ENCODE assay signal across 8 cellular contexts in the genomic region with DNA sequence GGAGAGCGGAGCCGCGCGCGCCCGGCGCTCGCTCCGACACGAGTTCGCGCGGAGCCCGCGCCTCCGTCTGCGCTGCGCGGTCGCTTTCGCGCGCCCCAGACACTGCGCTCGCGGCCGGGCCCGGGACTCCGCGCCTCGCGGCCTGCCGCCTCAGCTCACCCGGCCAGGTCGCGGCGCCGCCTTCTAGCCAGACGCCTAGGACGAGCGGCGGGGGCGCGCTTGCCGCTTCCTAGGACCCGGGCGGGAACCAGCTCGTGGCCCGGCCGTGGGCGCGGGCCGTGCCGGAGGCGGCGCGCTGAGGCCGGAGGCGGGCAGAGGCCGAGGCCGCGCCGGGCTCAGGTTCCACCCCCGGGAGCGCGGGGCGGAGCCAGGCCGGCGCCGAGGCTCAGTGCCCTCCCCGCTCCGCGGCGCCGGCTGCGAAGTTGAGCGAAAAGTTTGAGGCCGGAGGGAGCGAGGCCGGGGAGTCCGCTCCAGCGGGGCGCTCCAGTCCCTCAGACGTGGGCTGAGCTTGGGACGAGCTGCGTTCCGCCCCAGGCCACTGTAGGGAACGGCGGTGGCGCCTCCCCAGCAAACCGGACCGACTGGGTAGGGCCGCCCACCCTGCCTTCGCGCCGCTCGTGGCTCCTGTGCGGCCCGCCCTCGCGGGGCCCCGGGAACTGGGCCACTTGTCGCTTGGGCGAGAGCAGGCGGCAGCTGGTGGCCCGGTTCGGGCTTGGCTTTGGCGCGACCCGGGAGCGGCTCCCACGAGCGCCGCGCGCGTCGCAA. TPM values are rescaled to one million over a fixed set of nuclear protein-coding genes. Genes with fewer than 3 reads are reported as not detected.
DNase-seq lines count a peak whose midpoint lies in the region; ATAC-seq and TF ChIP-seq lines count a peak whose summit lies in the region.

SPHK1 (plus strand) TSS at position 388 of the 765 bp plus-strand sequence. CDS start 1,036 bp downstream, outside the sequence.

- H3K79me2 ChIP-seq in SK-N-SH (ENCODE audit: insufficient read depth), result peaks cover 28% of the 10 kb centered on the region; the same call in 1 of the 2 replicates

- H3K4me3 ChIP-seq in HL-60 (replicated peaks; ENCODE audit: insufficient read depth, low read length) (peak within 1 kb of the TSS; percentile 58), SK-N-SH (ENCODE audit: low read depth in 2 of 2, low read length in 1 of 2) (peak within 1 kb of the TSS; percentile 53 to 78), adrenal gland (peak within 1 kb of the TSS in 2 of 4 donors; percentile 26 to 69)

- peak within 1 kb of the TSS; percentile 87 for H2AFZ ChIP-seq in SK-N-SH (ENCODE audit: low read depth)

- peaks cover 15% of the 10 kb centered on the region; the same call in 1 of the 2 replicates for H4K20me1 ChIP-seq in SK-N-SH (ENCODE audit: insufficient read depth)

- H3K27me3 ChIP-seq in HL-60 (ENCODE audit: insufficient read depth, poor library complexity, severe bottlenecking), result peaks cover 7% of the 10 kb centered on the region
- no peaks in the 10 kb centered on the region for H3K27me3 ChIP-seq in SK-N-SH (ENCODE audit: insufficient read depth)
- H3K27me3 ChIP-seq in adrenal gland, result no peaks in the 10 kb centered on the region

- TF ChIP-seq RAD21 in SK-N-SH (IDR thresholded peaks at IDR 0.05; ENCODE audit: low read length), result no peak

- 2% methylated on average over 40 of the region's 118 CpGs for WGBS in SK-N-SH (ENCODE audit: low lambda C conversion rate)
- 0 to 1% (median 0%) methylated on average over 11 to 118 of the region's 118 CpGs for WGBS in adrenal gland, 4 donors

- peak within 1 kb of the TSS; percentile 82; the same call in 1 of the 2 replicates for H3K9ac ChIP-seq in SK-N-SH

- H3F3A ChIP-seq in SK-N-SH (replicated peaks; ENCODE audit: insufficient read depth), result peaks cover 16% of the 10 kb centered on the region

- H3K36me3 ChIP-seq in SK-N-SH (replicated peaks in 1 of 2; ENCODE audit: control insufficient read depth in 1 of 2, insufficient read depth in 2 of 2, low read length in 1 of 2) (peaks cover 0 to 5% of the 10 kb centered on the region in 2 experiments), adrenal gland (replicated peaks in 1 of 2) (no peaks in the 10 kb centered on the region)

- H3K27ac ChIP-seq in HL-60 (replicated peaks), result peak within 1 kb of the TSS; percentile 46
- H3K27ac ChIP-seq in SK-N-SH (ENCODE audit: low read depth in 2 of 2, low read length in 1 of 2), result peak within 1 kb of the TSS in 1 of 2 experiments; percentile 80; a peak in 2 of 4 replicates
- peak within 1 kb of the TSS in 4 of 5 donors; percentile 2 to 77 (median 44) for H3K27ac ChIP-seq in adrenal gland

- peak in 1 of 2 donors; percentile 24 for TF ChIP-seq POLR2A in adrenal gland (IDR thresholded peaks at IDR 0.05)

- no peak for TF ChIP-seq EP300 in SK-N-SH (IDR thresholded peaks at IDR 0.05; ENCODE audit: borderline replicate concordance in 1 of 2, low read depth in 1 of 2, low read length in 1 of 2)

- intact Hi-C loops in adrenal gland (cut with DNase I), result no loop called here
- intact Hi-C loops in left cardiac atrium (cut with DNase I), result no loop called here

- DNase-seq in Ammon's horn (ENCODE audit: low spot score) (peak; percentile 27), GM19238 (ENCODE audit: insufficient read length, low spot score) (peak; percentile 91), HL-60 (ENCODE audit: low read depth in 1 of 2, low spot score in 1 of 2) (peak in 1 of 2 experiments; percentile 60), SK-N-SH (peak; percentile 91), adrenal gland (peak in 6 of 7 donors; percentile 47 to 69 (median 58)), left cardiac atrium (peak; percentile 84), retina (peak; percentile 75), NCI-H1048 (lab: John Stamatoyannopoulos, UW) (no peak)

- H3K9me3 ChIP-seq in SK-N-SH, result no peaks in the 10 kb centered on the region
- no peaks in the 10 kb centered on the region for H3K9me3 ChIP-seq in adrenal gland (replicated peaks in 1 of 3)

- peaks cover 0 to 40% of the 10 kb centered on the region in 2 experiments; a peak in 1 of 4 replicates for H3K4me1 ChIP-seq in SK-N-SH (ENCODE audit: control insufficient read depth in 1 of 2, insufficient read depth in 2 of 2, low read depth in 1 of 2, low read length in 1 of 2)
- peaks cover 26 to 35% of the 10 kb centered on the region in 2 donors for H3K4me1 ChIP-seq in adrenal gland (replicated peaks in 1 of 2)

- POLR2A ChIA-PET in SK-N-SH (lab: Yijun Ruan, JAX), result interaction anchor here (0.9 to 5.0 kb wide), 3 partner anchors 14 to 80 kb away, joined by 3 to 39 read pairs (median 4); partner anchors contain the start of gene PRPSAP1

- peak; percentile 82 for ATAC-seq in left cardiac atrium

- TF ChIP-seq CTCF in HL-60 (IDR thresholded peaks at IDR 0.05; ENCODE audit: insufficient read depth, low read length) (no peak), SK-N-SH (IDR thresholded peaks at IDR 0.05) (no peak), adrenal gland (IDR thresholded peaks at IDR 0.05) (no peak)

- peak within 1 kb of the TSS; percentile 89 for H3K4me2 ChIP-seq in SK-N-SH

- CTCF ChIA-PET in SK-N-SH (lab: Yijun Ruan, JAX), result interaction anchor here (0.6 to 13.8 kb wide), 44 partner anchors 9 to 479 kb away, joined by 3 to 312 read pairs (median 8); partner anchors contain the start of genes PRPSAP1 and QRICH2

- no peaks in the 10 kb centered on the region for H3K9me2 ChIP-seq in SK-N-SH

TF ChIP-seq in SK-N-SH, 30 proteins besides CTCF, POLR2A, EP300 and RAD21:
- no peak for TF ChIP-seq ELF1 (IDR thresholded peaks at IDR 0.05)
- TF ChIP-seq RCOR1 (IDR thresholded peaks at IDR 0.05; ENCODE audit: low read length), result peak; percentile 24; the same call in 1 of the 2 replicates
- TF ChIP-seq MAX (IDR thresholded peaks at IDR 0.05; ENCODE audit: low read depth), result peak; percentile 52

RNA-seq across cellular contexts. Expression of gene SPHK1, which starts in this region (rescaled TPM):
- polyA plus RNA-seq in SK-N-SH (2012; rRNA removed), result 7.7 and 12.3 TPM in 2 replicates
- 3.4 and 5.6 TPM in 2 replicates for polyA plus RNA-seq in SK-N-SH (2012; cell fraction: cytosol; rRNA removed)
- 43.8 and 66.0 TPM in 2 replicates for polyA plus RNA-seq in SK-N-SH (2012; cell fraction: nucleus; rRNA removed)
- 10 to 100 TPM in 2 of 8 donors, 1 to 10 TPM in 6; 1.8 to 15.3 (median 4.7) TPM for total RNA-seq in adrenal gland
- polyA plus RNA-seq in adrenal gland, result 10 to 100 TPM in 2 of 3 donors, under 1 TPM in 1; 0.53 to 14.0 (median 10.3) TPM
- 10 to 100 TPM in 1 of 2 donors, 1 to 10 TPM in 1; 4.8 to 27.9 TPM for total RNA-seq in left cardiac atrium
